Comparison of ENCODE assay signal across 12 cellular contexts in genomic region chr12:47077206-47078085, GRCh38. TPM values are rescaled to one million over a fixed set of nuclear protein-coding genes. Genes with fewer than 3 reads are reported as not detected.
DNase-seq lines count a peak whose midpoint lies in the region; ATAC-seq, FAIRE-seq and TF ChIP-seq lines count a peak whose summit lies in the region.
"Had no signal": no experiment of that assay in that cellular context is flagged by ENCODE, and none has a peak within 500 bp of the region (broad histone marks: within the 10 kb centered on the region; RNA-seq: fewer than 3 reads in every experiment).

No MANE protein-coding gene starts in this region.

- CTCF ChIA-PET in RWPE1 (lab: Yijun Ruan, JAX): interaction anchor here (0.6 to 0.9 kb wide), 2 partner anchors 45 to 49 kb away, joined by 3 to 4 read pairs; no protein-coding TSS in a partner anchor
- CTCF ChIA-PET in endothelial cell of umbilical vein (lab: Charles Lee): interaction anchor here (1.9 to 6.9 kb wide), 5 partner anchors 7 to 321 kb away, joined by 7 to 90 read pairs (median 28); no protein-coding TSS in a partner anchor

- no peak for TF ChIP-seq CTCF in RWPE1 (conservative IDR thresholded peaks at IDR 0.05; ENCODE audit: low read depth)
- no peak for TF ChIP-seq CTCF in endothelial cell of umbilical vein (IDR thresholded peaks at IDR 0.05; ENCODE audit: extremely low read depth in 1 of 2, insufficient read depth in 1 of 2, low read depth in 1 of 2, low read length in 2 of 2)

- H3K27me3 ChIP-seq in endothelial cell of umbilical vein (ENCODE audit: control insufficient read depth in 2 of 2, insufficient read depth in 2 of 2, low read length in 2 of 2): no peaks in the 10 kb centered on the region
- no peaks in the 10 kb centered on the region for H3K27me3 ChIP-seq in rectal smooth muscle tissue (ENCODE audit: control insufficient read depth, insufficient read depth, low read length)

- H3K9me3 ChIP-seq in endothelial cell of umbilical vein (replicated peaks; ENCODE audit: control insufficient read depth, insufficient read depth, low read length): no peaks in the 10 kb centered on the region

- H4K20me1 ChIP-seq in endothelial cell of umbilical vein (replicated peaks; ENCODE audit: control insufficient read depth, extremely low read depth, insufficient read depth, low read length): no peaks in the 10 kb centered on the region

- ATAC-seq in HG03280 (IDR thresholded peaks at IDR 0.05; ENCODE audit: unreplicated experiment) (no peak), GM21526 (IDR thresholded peaks at IDR 0.05; ENCODE audit: low FRiP score, unreplicated experiment) (no peak)

- TSS peak; percentile 19 for BruUV-seq in endothelial cell of umbilical vein (replicated peaks; lab: Mats Ljungman, UMichigan)

- no peak overlapping the region for H3K4me2 ChIP-seq in endothelial cell of umbilical vein (ENCODE audit: insufficient read depth, low read length)

- H3K79me2 ChIP-seq in endothelial cell of umbilical vein (ENCODE audit: control insufficient read depth, insufficient read depth, low read length): no peaks in the 10 kb centered on the region
- H3K79me2 ChIP-seq: parathyroid adenoma had no signal

- H3K27ac ChIP-seq in RWPE1 (peak overlapping the region; percentile 57), endothelial cell of umbilical vein (ENCODE audit: insufficient read depth, low read depth, low read length) (no peak overlapping the region), rectal smooth muscle tissue (ENCODE audit: low read depth, low read length) (peak overlapping the region; percentile 21), caudate nucleus (ENCODE audit: low read depth, low read length) (no peak overlapping the region)
- H3K27ac ChIP-seq: parathyroid adenoma had no signal

- peaks cover 13% of the 10 kb centered on the region for H3K4me1 ChIP-seq in endothelial cell of umbilical vein (ENCODE audit: control insufficient read depth, extremely low read depth, insufficient read depth, low read length)
- peaks cover 17% of the 10 kb centered on the region for H3K4me1 ChIP-seq in rectal smooth muscle tissue (ENCODE audit: control insufficient read depth, insufficient read depth, low read length)

- POLR2A ChIA-PET in RWPE1 (lab: Yijun Ruan, JAX; ENCODE audit: low non-redundant PET) (no interaction called here), endothelial cell of umbilical vein (lab: Charles Lee) (no interaction called here)

- in situ Hi-C loops in Caki2 (cut with HindIII; ENCODE audit: low pct_unique_long_range_greater_than_20kb, low sequenced_read_pairs): no loop called here

- H3K4me3 ChIP-seq in endothelial cell of umbilical vein (replicated peaks in 1 of 3; ENCODE audit: insufficient read depth in 1 of 3, low read depth in 1 of 3, low read length in 3 of 3) (no peak overlapping the region), rectal smooth muscle tissue (ENCODE audit: low read length) (peak overlapping the region; percentile 89)

- intact Hi-C loops in endothelial cell of umbilical vein (cut with micrococcal nuclease): no loop called here

- no peak for TF ChIP-seq POLR2A in endothelial cell of umbilical vein (IDR thresholded peaks at IDR 0.05; ENCODE audit: low read depth, low read length)

- DNase-seq in Caki2 (ENCODE audit: low read depth) (peak; percentile 33), RWPE1 (ENCODE audit: low spot score) (no peak), endothelial cell of umbilical vein (ENCODE audit: low read depth, low spot score) (no peak), caudate nucleus (lab: John Stamatoyannopoulos, UW) (no peak), cerebellum (ENCODE audit: low spot score) (no peak)
- DNase-seq: GDM1, NCI-H1694 treated with DMSO at 0.1 percent for 48 hours, RPMI8226 had no signal

- dilution Hi-C loops in endothelial cell of umbilical vein (cut with MboI; ENCODE audit: extremely low pct_ligation_motif_present, low sequenced_read_pairs): no loop called here

- no peaks in the 10 kb centered on the region for H3K36me3 ChIP-seq in endothelial cell of umbilical vein (ENCODE audit: control insufficient read depth in 2 of 2, extremely low read depth in 1 of 2, insufficient read depth in 2 of 2, low read length in 2 of 2)
- H3K36me3 ChIP-seq in rectal smooth muscle tissue (ENCODE audit: control insufficient read depth, insufficient read depth, low read length): no peaks in the 10 kb centered on the region

- peak; percentile 48 for FAIRE-seq in endothelial cell of umbilical vein (lab: Jason Lieb, UNC)

- H2AFZ ChIP-seq in endothelial cell of umbilical vein (ENCODE audit: low read depth, low read length): no peak overlapping the region
- H2AFZ ChIP-seq: parathyroid adenoma had no signal

- H3K9ac ChIP-seq in endothelial cell of umbilical vein (replicated peaks; ENCODE audit: extremely low read depth, insufficient read depth, low read length) (no peak overlapping the region), rectal smooth muscle tissue (ENCODE audit: low read length) (no peak overlapping the region)
- H3K9ac ChIP-seq: parathyroid adenoma had no signal

- H3K9me1 ChIP-seq in endothelial cell of umbilical vein (replicated peaks; ENCODE audit: control insufficient read depth, extremely low read depth, insufficient read depth, low read length): no peaks in the 10 kb centered on the region

TF ChIP-seq in endothelial cell of umbilical vein, 7 proteins besides CTCF, POLR2A, EP300 and RAD21:
- no peak for TF ChIP-seq EZH2 (IDR thresholded peaks at IDR 0.05; ENCODE audit: borderline replicate concordance, low read depth, low read length, severe bottlenecking)
- TF ChIP-seq FOS (IDR thresholded peaks at IDR 0.05; ENCODE audit: borderline replicate concordance, insufficient read depth, low read length): no peak
- TF ChIP-seq MAX (IDR thresholded peaks at IDR 0.05; ENCODE audit: insufficient read depth, insufficient read length): no peak
- TF ChIP-seq MYC (IDR thresholded peaks at IDR 0.05; ENCODE audit: low read depth, low read length): no peak
- TF ChIP-seq POLR2AphosphoS5 (IDR thresholded peaks at IDR 0.05; ENCODE audit: insufficient read depth, low read depth, low read length): no peak
- TF ChIP-seq GATA2 (IDR thresholded peaks at IDR 0.05; ENCODE audit: insufficient read depth, insufficient read length, low read depth, low read length): no peak
- no peak for TF ChIP-seq JUN (IDR thresholded peaks at IDR 0.05; ENCODE audit: borderline replicate concordance, insufficient read depth, insufficient read length, low read depth)

RNA-seq across cellular contexts. Expression of gene PCED1B, which starts 2.0 kb away (rescaled TPM):
- 1.9 TPM in 1 of 2 replicates, not detected in the other for total RNA-seq in Caki2 (2014; rRNA removed; shearing (Covaris generic); ENCODE audit: low replicate concordance)
- total RNA-seq in endothelial cell of umbilical vein (1.5 and 2.6 TPM in 2 replicates), cerebellum (0.27 TPM)
- 1.7 TPM in 2 replicates for polyA plus RNA-seq in endothelial cell of umbilical vein
- 0.61 and 0.78 TPM in 2 replicates for polyA plus RNA-seq in endothelial cell of umbilical vein (2011; cell fraction: cytosol; rRNA removed)
- polyA plus RNA-seq in endothelial cell of umbilical vein (2011; cell fraction: nucleus; rRNA removed): 2.5 and 2.7 TPM in 2 replicates
- polyA plus RNA-seq in endothelial cell of umbilical vein (2012): 1.7 and 2.4 TPM in 2 replicates
- 0.49 and 1.4 TPM in 2 replicates for polyA minus RNA-seq in endothelial cell of umbilical vein
- polyA minus RNA-seq in endothelial cell of umbilical vein (2011; cell fraction: cytosol; rRNA and poly(A)+ RNA removed): 0.72 TPM
- 1.2 and 1.4 TPM in 2 replicates for polyA minus RNA-seq in endothelial cell of umbilical vein (2011; cell fraction: nucleus; rRNA and poly(A)+ RNA removed)

RNA-seq across cellular contexts. Expression of gene AMIGO2, which starts 2.3 kb away (rescaled TPM):
- 141 and 155 TPM in 2 replicates for total RNA-seq in Caki2 (2014; rRNA removed; shearing (Covaris generic); ENCODE audit: low replicate concordance)
- total RNA-seq in endothelial cell of umbilical vein (7.5 and 8.7 TPM in 2 replicates), cerebellum (5.8 TPM)
- polyA plus RNA-seq in endothelial cell of umbilical vein: 4.1 and 5.4 TPM in 2 replicates
- polyA plus RNA-seq in endothelial cell of umbilical vein (2011; cell fraction: cytosol; rRNA removed): 4.7 TPM in 2 replicates
- 14.5 and 19.4 TPM in 2 replicates for polyA plus RNA-seq in endothelial cell of umbilical vein (2011; cell fraction: nucleus; rRNA removed)
- polyA plus RNA-seq in endothelial cell of umbilical vein (2012): 14.1 and 22.6 TPM in 2 replicates
- polyA minus RNA-seq in endothelial cell of umbilical vein: 6.4 and 7.3 TPM in 2 replicates
- polyA minus RNA-seq in endothelial cell of umbilical vein (2011; cell fraction: cytosol; rRNA and poly(A)+ RNA removed): 2.5 TPM
- 4.4 and 7.6 TPM in 2 replicates for polyA minus RNA-seq in endothelial cell of umbilical vein (2011; cell fraction: nucleus; rRNA and poly(A)+ RNA removed)

Comparison
In these comparisons a context has a peak if more than half of its experiments do, and no peak if none do; other contexts are left out.
1. H3K27ac ChIP-seq: peak in RWPE1 (single experiment) and rectal smooth muscle tissue (single experiment); none in endothelial cell of umbilical vein (single experiment) and caudate nucleus (single experiment).
2. RNA of gene AMIGO2, which starts 2.3 kb away (total RNA-seq): 141 to 155 TPM in Caki2; 7.5 to 8.7 TPM in endothelial cell of umbilical vein and 5.8 TPM in cerebellum (single experiment); every median in the first group is over 10 times any median in the second.